ENCODE assay signal across 22 cellular contexts in genomic region chr1:50808296-50808695, GRCh38.
"Had no signal": no experiment of that assay in that cellular context is flagged by ENCODE, and none has a peak within 500 bp of the region (broad histone marks: within the 10 kb centered on the region; RNA-seq: fewer than 3 reads in every experiment).

No MANE protein-coding gene starts in this region.

- H3K9me3 ChIP-seq: gastroesophageal sphincter had no signal

- H3K36me3 ChIP-seq: esophagus muscularis mucosa, gastroesophageal sphincter, heart left ventricle, left ventricle myocardium inferior, lower lobe of right lung had no signal

- H2AFZ ChIP-seq: hepatocyte had no signal

- H3K4me2 ChIP-seq: hepatocyte had no signal

- H3K27ac Mint-ChIP-seq: mesothelial cell of epicardium had no signal

- H3K27ac ChIP-seq: coronary artery, dorsolateral prefrontal cortex, esophagus muscularis mucosa, foreskin keratinocyte, gastroesophageal sphincter, heart left ventricle, hepatocyte, left ventricle myocardium inferior, lower lobe of right lung had no signal

- H3K4me1 ChIP-seq: esophagus muscularis mucosa, foreskin keratinocyte, lower lobe of right lung had no signal

- FAIRE-seq: colon, endothelial cell of umbilical vein, frontal cortex, islet of Langerhans, keratinocyte had no signal

- H3K4me3 Mint-ChIP-seq: mesothelial cell of epicardium had no signal

- ATAC-seq: foreskin keratinocyte, gastroesophageal sphincter, heart left ventricle, left cardiac atrium, lower lobe of right lung, mucosa of descending colon had no signal

- H3K4me3 ChIP-seq: coronary artery, dorsolateral prefrontal cortex, esophagus muscularis mucosa, gastroesophageal sphincter, heart left ventricle, hepatocyte, left ventricle myocardium inferior, lower lobe of right lung, mucosa of descending colon had no signal

- H3K4me1 Mint-ChIP-seq: mesothelial cell of epicardium had no signal

- H3K27me3 ChIP-seq: dorsolateral prefrontal cortex, esophagus muscularis mucosa, foreskin keratinocyte, gastroesophageal sphincter, heart left ventricle, hepatocyte had no signal

- DNase-seq: dermis blood vessel endothelial cell; dorsolateral prefrontal cortex; effector CD4-positive, alpha-beta T cell; effector memory CD4-positive, alpha-beta T cell; foreskin keratinocyte; heart left ventricle; hypothalamus; left cardiac atrium; left ventricle myocardium inferior; lower lobe of right lung; mesenchymal stem cell; mucosa of descending colon had no signal
